Comparison of ENCODE assay signal across 17 cellular contexts in the genomic region with DNA sequence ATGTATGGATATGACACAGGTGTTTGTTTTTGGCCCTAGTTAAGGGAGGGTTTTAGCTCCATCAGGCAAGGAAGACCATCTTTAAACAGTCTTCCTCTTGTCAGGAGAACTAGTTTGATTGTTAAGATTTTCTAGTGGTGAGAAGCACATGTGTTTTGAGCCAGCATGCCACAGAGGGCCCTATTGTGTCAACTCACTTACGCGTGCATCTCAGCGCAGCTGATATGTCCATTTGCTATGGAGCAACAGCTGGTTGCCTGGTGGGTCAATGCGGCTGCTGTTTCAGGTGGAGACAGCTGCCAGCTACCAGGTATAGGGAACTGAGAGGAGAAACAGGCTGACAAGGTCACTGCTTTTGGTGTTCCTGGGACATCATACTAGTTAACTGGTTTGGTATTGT.
"Had no signal": no experiment of that assay in that cellular context is flagged by ENCODE, and none has a peak within 500 bp of the region (broad histone marks: within the 10 kb centered on the region; RNA-seq: fewer than 3 reads in every experiment).

No MANE protein-coding gene starts in this region.

- H3K27ac Mint-ChIP-seq: immature natural killer cell; naive thymus-derived CD4-positive, alpha-beta T cell had no signal

- H3K4me3 Mint-ChIP-seq: immature natural killer cell; naive thymus-derived CD4-positive, alpha-beta T cell had no signal

- H3K27ac ChIP-seq: gastroesophageal sphincter, left ventricle myocardium inferior, lower lobe of right lung, neutrophil, right atrium auricular region, sigmoid colon had no signal

- H3K4me1 Mint-ChIP-seq: immature natural killer cell; naive thymus-derived CD4-positive, alpha-beta T cell had no signal

- H3K36me3 Mint-ChIP-seq: immature natural killer cell; naive thymus-derived CD4-positive, alpha-beta T cell had no signal

- H3K4me3 ChIP-seq: gastroesophageal sphincter, left ventricle myocardium inferior, lower lobe of right lung, right atrium auricular region, sigmoid colon had no signal

- H3K36me3 ChIP-seq: gastroesophageal sphincter, left ventricle myocardium inferior, lower lobe of right lung, neutrophil, right atrium auricular region, sigmoid colon had no signal

- H3K9me3 Mint-ChIP-seq: immature natural killer cell; naive thymus-derived CD4-positive, alpha-beta T cell had no signal

- H3K27me3 ChIP-seq: gastroesophageal sphincter, neutrophil, right atrium auricular region, sigmoid colon had no signal

- ATAC-seq: esophagus mucosa; gastroesophageal sphincter; left cardiac atrium; lower lobe of right lung; naive thymus-derived CD4-positive, alpha-beta T cell had no signal

- H3K9me3 ChIP-seq: gastroesophageal sphincter, left ventricle myocardium inferior, lower lobe of right lung, neutrophil, right atrium auricular region, sigmoid colon had no signal

- H3K4me1 ChIP-seq: gastroesophageal sphincter, lower lobe of right lung, right atrium auricular region had no signal

- DNase-seq: effector memory CD4-positive, alpha-beta T cell; immature natural killer cell; kidney; left cardiac atrium; left ventricle myocardium inferior; lower lobe of right lung; mesenchymal stem cell; naive thymus-derived CD4-positive, alpha-beta T cell; sigmoid colon; small intestine; stimulated activated CD4-positive, alpha-beta T cell treated with anti-CD3 and anti-CD28 coated beads, Interleukin-2, amount 100 ng/mL, for 48 hours; stimulated activated naive CD4-positive, alpha-beta T cell treated with Interleukin-2 at 50 U/mL for 16 hours; trophoblast cell had no signal
